ENCODE assay signal across 12 cellular contexts in the genomic region with DNA sequence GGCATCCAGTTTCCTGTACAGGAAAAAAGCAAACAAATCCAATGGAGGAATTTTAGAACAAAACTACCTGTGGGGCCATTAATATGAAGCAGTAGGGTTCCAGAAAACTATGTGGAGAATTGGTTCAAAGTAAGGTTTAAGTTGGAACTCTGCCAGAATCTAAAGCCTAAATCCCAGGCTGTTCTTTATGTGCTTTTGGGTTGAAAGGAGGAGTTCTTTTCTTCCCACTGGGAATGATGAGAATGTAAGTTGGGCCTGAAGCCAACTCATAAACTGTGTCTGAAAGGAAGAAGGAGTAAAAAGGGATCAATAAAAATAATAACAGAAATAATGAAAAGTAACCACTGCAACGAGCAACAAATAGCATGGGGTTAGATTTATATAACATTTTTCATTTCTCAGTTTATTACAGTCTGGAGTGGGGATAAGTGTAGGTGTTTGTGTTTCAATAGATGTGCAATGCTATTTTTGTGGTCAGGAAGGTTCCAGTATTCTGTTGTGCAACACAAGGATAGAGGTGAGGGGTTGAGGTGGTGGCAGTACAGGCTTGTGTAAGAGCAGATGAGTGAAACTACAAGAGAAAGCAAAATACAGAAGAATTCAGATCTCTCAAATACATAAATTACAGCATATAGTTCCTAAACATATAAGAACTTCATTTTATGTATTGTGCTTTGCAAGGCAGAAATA.
DNase-seq lines count a peak whose midpoint lies in the region; ATAC-seq and TF ChIP-seq lines count a peak whose summit lies in the region.
"Had no signal": no experiment of that assay in that cellular context is flagged by ENCODE, and none has a peak within 500 bp of the region (broad histone marks: within the 10 kb centered on the region; RNA-seq: fewer than 3 reads in every experiment).

No MANE protein-coding gene starts in this region.

- ATAC-seq in activated T-cell treated with anti-CD3 and anti-CD28 coated beads, Interleukin-2, amount 50 U/mL, for 72 hours (replicated peaks in 1 of 2), result no peak

- H3K36me3 Mint-ChIP-seq in activated T-cell treated with anti-CD3 and anti-CD28 coated beads, Interleukin-2, amount 50 U/mL, for 72 hours (ENCODE audit: insufficient read depth in 2 of 2), result no peaks in the 10 kb centered on the region
- H3K36me3 Mint-ChIP-seq: CD4-positive, alpha-beta memory T cell had no signal

- H3K27ac Mint-ChIP-seq in activated T-cell treated with anti-CD3 and anti-CD28 coated beads, Interleukin-2, amount 50 U/mL, for 72 hours, result no peak overlapping the region
- H3K27ac Mint-ChIP-seq: CD4-positive, alpha-beta memory T cell had no signal

- no peaks in the 10 kb centered on the region for H3K9me3 Mint-ChIP-seq in activated T-cell treated with anti-CD3 and anti-CD28 coated beads, Interleukin-2, amount 50 U/mL, for 72 hours

- in situ Hi-C loops in SK-MEL-5 (cut with HindIII; ENCODE audit: low pct_unique_long_range_greater_than_20kb, low sequenced_read_pairs), result no loop called here

- H3K4me1 Mint-ChIP-seq in activated T-cell treated with anti-CD3 and anti-CD28 coated beads, Interleukin-2, amount 50 U/mL, for 72 hours (ENCODE audit: low read depth), result no peaks in the 10 kb centered on the region
- H3K4me1 Mint-ChIP-seq: CD4-positive, alpha-beta memory T cell had no signal

- no peak for TF ChIP-seq CTCF in foreskin fibroblast (IDR thresholded peaks at IDR 0.05; ENCODE audit: low read depth, low read length)

- peaks cover 10% of the 10 kb centered on the region for H3K27me3 Mint-ChIP-seq in activated T-cell treated with anti-CD3 and anti-CD28 coated beads, Interleukin-2, amount 50 U/mL, for 72 hours (ENCODE audit: low read depth)

- H3K4me3 ChIP-seq in foreskin fibroblast (ENCODE audit: low read depth in 1 of 2, low read length in 2 of 2) (no peak overlapping the region), skeletal muscle cell (ENCODE audit: low read depth, low read length) (no peak overlapping the region)

- DNase-seq in HT-29 (ENCODE audit: low spot score) (peak; percentile 68), SK-MEL-5 (ENCODE audit: low read depth, low spot score) (peak; percentile 10), foreskin fibroblast (peak; percentile 7 to 9), skeletal muscle cell (ENCODE audit: low read depth) (peak; percentile 49), RPMI8226 (no peak)
- no peak for DNase-seq in activated T-cell treated with anti-CD3 and anti-CD28 coated beads, Interleukin-2, amount 50 U/mL, for 72 hours
- DNase-seq in activated CD4-positive, alpha-beta T cell treated with anti-CD3 and anti-CD28 coated beads, Interleukin-2, amount 50 U/mL, for 1 hour, result no peak
- DNase-seq: BE2C; CD4-positive, alpha-beta memory T cell; Karpas-422; NCI-H1436; NCI-H2081 had no signal

- H3K4me3 Mint-ChIP-seq in activated T-cell treated with anti-CD3 and anti-CD28 coated beads, Interleukin-2, amount 50 U/mL, for 72 hours, result no peak overlapping the region
- H3K4me3 Mint-ChIP-seq: CD4-positive, alpha-beta memory T cell had no signal

Comparison
In these comparisons a context has a peak if more than half of its experiments do, and no peak if none do; other contexts are left out.
1. DNase-seq: peak in HT-29 (single experiment), SK-MEL-5 (single experiment), foreskin fibroblast (2 of 2) and skeletal muscle cell (single experiment); none in activated T-cell treated with anti-CD3 and anti-CD28 coated beads, Interleukin-2, amount 50 U/mL, for 72 hours (0 of 2), RPMI8226 (single experiment) and activated CD4-positive, alpha-beta T cell treated with anti-CD3 and anti-CD28 coated beads, Interleukin-2, amount 50 U/mL, for 1 hour (single experiment).